15 cellular contexts compared by ENCODE assay signal in the genomic region with DNA sequence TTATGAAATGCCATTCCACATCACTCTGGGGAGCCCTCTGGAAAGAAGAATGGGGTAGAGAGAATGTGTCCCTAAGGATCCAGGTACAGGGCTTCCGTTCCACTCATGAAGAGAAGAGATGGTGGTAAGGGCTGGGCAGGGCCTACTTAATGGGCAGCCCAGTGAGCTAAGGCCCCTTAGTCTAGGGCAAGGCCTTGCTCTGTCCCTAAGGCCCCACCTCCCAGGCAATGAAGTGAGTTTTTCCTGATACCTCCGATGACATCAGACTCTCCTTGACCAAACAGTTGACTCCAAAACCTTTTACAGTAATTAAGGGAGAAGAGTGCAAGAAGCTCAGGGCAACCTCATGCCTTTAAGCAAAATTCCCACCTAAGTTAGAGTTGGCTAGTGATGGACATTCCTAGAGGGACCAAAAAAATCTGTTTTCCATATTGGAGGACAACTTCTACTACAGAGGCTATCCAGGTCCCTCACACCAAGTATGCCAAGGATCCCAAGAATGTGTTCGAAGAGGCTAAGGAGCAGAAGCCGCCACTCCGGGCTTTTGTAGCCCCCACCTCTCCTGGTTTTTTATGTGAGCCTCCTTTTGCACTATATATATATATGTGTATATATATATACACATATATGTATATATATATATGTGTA. TPM values are rescaled to one million over a fixed set of nuclear protein-coding genes. Genes with fewer than 3 reads are reported as not detected.
DNase-seq lines count a peak whose midpoint lies in the region; ATAC-seq and TF ChIP-seq lines count a peak whose summit lies in the region.
"Had no signal": no experiment of that assay in that cellular context is flagged by ENCODE, and none has a peak within 500 bp of the region (broad histone marks: within the 10 kb centered on the region; RNA-seq: fewer than 3 reads in every experiment).

No MANE protein-coding gene starts in this region.

- BruUV-seq in mammary epithelial cell (replicated peaks; lab: Mats Ljungman, UMichigan): no TSS peak

- no peak for ATAC-seq in GM21447 (IDR thresholded peaks at IDR 0.05; ENCODE audit: unreplicated experiment)
- no peak for ATAC-seq in GM21737 (IDR thresholded peaks at IDR 0.05; ENCODE audit: unreplicated experiment)
- ATAC-seq: sciatic nerve had no signal

- no peak overlapping the region for H3K4ac ChIP-seq in mesenchymal stem cell (ENCODE audit: low read depth in 1 of 2, low read length in 2 of 2)

- H2BK15ac ChIP-seq in mesenchymal stem cell (ENCODE audit: low read depth, poor library complexity, severe bottlenecking): no peak overlapping the region

- no peak overlapping the region for H2BK12ac ChIP-seq in mesenchymal stem cell (ENCODE audit: low read length in 2 of 2)

- H2BK5ac ChIP-seq in mesenchymal stem cell (ENCODE audit: low read depth, low read length, poor library complexity, severe bottlenecking): no peak overlapping the region

- in situ Hi-C loops in mammary epithelial cell (cut with MboI; ENCODE audit: low sequenced_read_pairs in 2 of 2) (no loop called here), ACHN (cut with HindIII; ENCODE audit: low pct_ligation_motif_present, low pct_unique_long_range_greater_than_20kb, low sequenced_read_pairs) (no loop called here)

- WGBS in mammary epithelial cell (ENCODE audit: low coverage, missing lambda C conversion rate): 53% methylated on average over 4 of the region's 5 CpGs
- WGBS in mesenchymal stem cell: 100% methylated on average over 2 of the region's 5 CpGs

- no peak overlapping the region for H4K91ac ChIP-seq in mesenchymal stem cell (ENCODE audit: low read length)

- H2BK120ac ChIP-seq in mesenchymal stem cell (ENCODE audit: low read depth, low read length): no peak overlapping the region

- H2AFZ ChIP-seq in mammary epithelial cell (ENCODE audit: low read depth, low read length): no peak overlapping the region
- no peak overlapping the region for H2AFZ ChIP-seq in mesenchymal stem cell (ENCODE audit: low read depth, low read length)

- no peaks in the 10 kb centered on the region for H3K36me3 ChIP-seq in breast epithelium
- H3K36me3 ChIP-seq in mammary epithelial cell (ENCODE audit: insufficient read depth, low read length): no peaks in the 10 kb centered on the region
- H3K36me3 ChIP-seq in mesenchymal stem cell (ENCODE audit: control insufficient read depth in 1 of 2, insufficient read depth in 2 of 2, low read depth in 1 of 2, low read length in 2 of 2): peaks cover 0 to 5% of the 10 kb centered on the region in 2 experiments
- peaks cover 0 to 19% (median 9%) of the 10 kb centered on the region in 3 donors for H3K36me3 ChIP-seq in tibial artery

- TF ChIP-seq POLR2A in breast epithelium (IDR thresholded peaks at IDR 0.05): no peak

- dilution Hi-C loops in mammary epithelial cell (cut with HindIII; ENCODE audit: low sequenced_read_pairs): no loop called here

- H3K79me2 ChIP-seq in mammary epithelial cell (ENCODE audit: insufficient read depth, low read length): peaks cover 45% of the 10 kb centered on the region

- H3K27ac ChIP-seq in breast epithelium: peak overlapping the region; percentile 66 to 77
- H3K27ac ChIP-seq in mammary epithelial cell (ENCODE audit: insufficient read depth, low read depth, low read length): no peak overlapping the region
- H3K27ac ChIP-seq in caudate nucleus (ENCODE audit: low read depth, low read length): peak overlapping the region; percentile 2
- H3K27ac ChIP-seq in mesenchymal stem cell (ENCODE audit: low read length, poor library complexity, severe bottlenecking): no peak overlapping the region
- H3K27ac ChIP-seq in tibial artery: peak overlapping the region; percentile 69

- no peak overlapping the region for H3K18ac ChIP-seq in mesenchymal stem cell (ENCODE audit: low read depth in 1 of 2, low read length in 2 of 2)

- H3K23ac ChIP-seq in mesenchymal stem cell (ENCODE audit: low read length in 2 of 2): no peak overlapping the region

- no peak overlapping the region for H3K9ac ChIP-seq in mammary epithelial cell (ENCODE audit: insufficient read depth, low read length)
- H3K9ac ChIP-seq in mesenchymal stem cell (ENCODE audit: low read length): no peak overlapping the region

- H3K9me3 ChIP-seq in breast epithelium (no peaks in the 10 kb centered on the region), mammary epithelial cell (replicated peaks; ENCODE audit: insufficient read depth, low read length) (no peaks in the 10 kb centered on the region), mesenchymal stem cell (ENCODE audit: control insufficient read depth, low read length) (no peaks in the 10 kb centered on the region), tibial artery (no peaks in the 10 kb centered on the region)

- no peak overlapping the region for H2AK5ac ChIP-seq in mesenchymal stem cell (ENCODE audit: low read length, severe bottlenecking)

- DNase-seq in breast epithelium (ENCODE audit: low spot score in 2 of 2): no peak
- DNase-seq in mammary epithelial cell: no peak
- no peak for DNase-seq in caudate nucleus (lab: John Stamatoyannopoulos, UW)
- DNase-seq in mesenchymal stem cell: peak; percentile 47
- no peak for DNase-seq in tibial artery
- DNase-seq in ACHN: no peak
- DNase-seq: activated CD4-positive, alpha-beta T cell treated with anti-CD3 and anti-CD28 coated beads, Interleukin-2, amount 10 ng/mL, durations not matched to agents 24 days and 14 days; activated naive CD4-positive, alpha-beta T cell; H9; hippocampal formation; MM.1S; SW 1271 had no signal

- CTCF ChIA-PET in mammary epithelial cell (lab: Charles Lee; ENCODE audit: low non-redundant PET): no interaction called here

- peaks cover 3% of the 10 kb centered on the region for H3K79me1 ChIP-seq in mesenchymal stem cell (replicated peaks; ENCODE audit: low read length, poor library complexity, severe bottlenecking)

- TF ChIP-seq CTCF in breast epithelium (IDR thresholded peaks at IDR 0.05) (no peak), mammary epithelial cell (conservative IDR thresholded peaks at IDR 0.05 in 1 of 2, IDR thresholded peaks at IDR 0.05 in 1 of 2; ENCODE audit: extremely low read depth in 1 of 2, insufficient read depth in 1 of 2, low read depth in 1 of 2, low read length in 2 of 2) (no peak), tibial artery (IDR thresholded peaks at IDR 0.05) (no peak)

- H3K27me3 ChIP-seq in breast epithelium (no peaks in the 10 kb centered on the region), mammary epithelial cell (ENCODE audit: insufficient read depth, low read length) (no peaks in the 10 kb centered on the region), mesenchymal stem cell (ENCODE audit: control insufficient read depth in 1 of 2, insufficient read depth in 1 of 2, low read length in 2 of 2) (no peaks in the 10 kb centered on the region), tibial artery (no peaks in the 10 kb centered on the region)

- H3K4me3 ChIP-seq in breast epithelium (peak overlapping the region; percentile 5 to 50 (median 25)), mammary epithelial cell (replicated peaks in 1 of 3; ENCODE audit: insufficient read depth in 1 of 3, low read depth in 2 of 3, low read length in 3 of 3) (no peak overlapping the region), mesenchymal stem cell (ENCODE audit: insufficient read depth in 1 of 2, low read depth in 1 of 2, low read length in 2 of 2) (no peak overlapping the region), tibial artery (peak overlapping the region; percentile 34)

- H3K4me2 ChIP-seq in mammary epithelial cell (ENCODE audit: insufficient read depth, low read depth, low read length) (no peak overlapping the region), mesenchymal stem cell (ENCODE audit: low read length, poor library complexity, severe bottlenecking) (no peak overlapping the region)

- intact Hi-C loops in breast epithelium (cut with DNase I; ENCODE audit: low total_unique reads) (no loop called here), mammary epithelial cell (cut with micrococcal nuclease) (no loop called here), tibial artery (cut with DNase I; ENCODE audit: low total_unique reads) (loop anchor here (10.0 kb wide), 1 partner anchor 54 kb away; no protein-coding TSS in a partner anchor)

- H3K14ac ChIP-seq in mesenchymal stem cell (ENCODE audit: low read length in 2 of 2): peak overlapping the region in 1 of 2 experiments; percentile 11

- no peak overlapping the region for H4K8ac ChIP-seq in mesenchymal stem cell (ENCODE audit: low read length)

- H4K20me1 ChIP-seq in mammary epithelial cell (ENCODE audit: insufficient read depth, low read length): no peaks in the 10 kb centered on the region

- H3K4me1 ChIP-seq in breast epithelium (peaks cover 0 to 26% of the 10 kb centered on the region in 2 donors), mammary epithelial cell (ENCODE audit: insufficient read depth, low read length) (peaks cover 29% of the 10 kb centered on the region), mesenchymal stem cell (ENCODE audit: control insufficient read depth, insufficient read depth, low read depth, low read length) (peaks cover 13% of the 10 kb centered on the region), tibial artery (peaks cover 0 to 64% (median 55%) of the 10 kb centered on the region in 4 donors)

RNA-seq across cellular contexts. Expression of a gene that starts 5.9 kb away (rescaled TPM):
- 100 to 1,000 TPM; 129 to 223 (median 206) TPM for total RNA-seq in breast epithelium
- 10 to 100 TPM in 1 of 2 donors, 1 to 10 TPM in 1; 5.5 to 10.8 TPM for total RNA-seq in mammary epithelial cell
- 3.2 TPM for polyA plus RNA-seq in mammary epithelial cell
- polyA minus RNA-seq in mammary epithelial cell: 1.2 TPM
- 31.5 TPM for polyA plus RNA-seq in mesenchymal stem cell (2013, experiment 1 of 2)
- 32.5 TPM for polyA plus RNA-seq in mesenchymal stem cell (2013, experiment 2 of 2)

Comparison
In these comparisons a context has a peak if more than half of its experiments do, and no peak if none do; other contexts are left out.
1. H3K27ac ChIP-seq: peak in breast epithelium (2 of 2), caudate nucleus (single experiment) and tibial artery (2 of 2); none in mammary epithelial cell (single experiment) and mesenchymal stem cell (single experiment).
2. H3K4me3 ChIP-seq: peak in breast epithelium (3 of 3) and tibial artery (2 of 2); none in mammary epithelial cell (0 of 3) and mesenchymal stem cell (0 of 2).
3. RNA of a gene that starts 5.9 kb away (total RNA-seq): 129 to 223 TPM in breast epithelium; 5.5 to 10.8 TPM in mammary epithelial cell; every median in the first group is over 10 times any median in the second.